In the genomic region with DNA sequence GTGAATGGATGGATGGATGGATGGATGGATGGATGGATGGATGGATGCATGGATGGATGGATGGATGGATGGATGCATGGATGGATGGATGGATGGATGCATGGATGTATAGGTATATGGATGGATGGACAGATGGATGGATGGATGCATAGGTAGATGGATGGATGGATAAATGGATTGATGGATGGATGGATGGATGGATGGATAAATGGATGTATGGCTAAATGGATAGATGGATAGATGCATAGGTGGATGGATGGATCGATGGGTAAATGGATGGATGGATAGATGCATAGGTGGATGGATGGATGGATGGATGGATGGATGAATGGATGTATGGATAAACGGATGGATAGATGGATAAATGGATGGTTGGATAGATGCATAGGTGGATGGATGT, we compare ENCODE assay signal across 3 cellular contexts. TPM values are rescaled to one million over a fixed set of nuclear protein-coding genes. Genes with fewer than 3 reads are reported as not detected.
"Had no signal": no experiment of that assay in that cellular context is flagged by ENCODE, and none has a peak within 500 bp of the region (broad histone marks: within the 10 kb centered on the region; RNA-seq: fewer than 3 reads in every experiment).

No MANE protein-coding gene starts in this region.

RNA-seq across cellular contexts. Expression of gene KCNJ15, which starts 9.7 kb away (rescaled TPM):
- total RNA-seq: H7, HT-29 had no signal
- polyA plus RNA-seq: IgD-negative memory B cell had no signal
